ENCODE assay signal across 1 cellular context in the genomic region with DNA sequence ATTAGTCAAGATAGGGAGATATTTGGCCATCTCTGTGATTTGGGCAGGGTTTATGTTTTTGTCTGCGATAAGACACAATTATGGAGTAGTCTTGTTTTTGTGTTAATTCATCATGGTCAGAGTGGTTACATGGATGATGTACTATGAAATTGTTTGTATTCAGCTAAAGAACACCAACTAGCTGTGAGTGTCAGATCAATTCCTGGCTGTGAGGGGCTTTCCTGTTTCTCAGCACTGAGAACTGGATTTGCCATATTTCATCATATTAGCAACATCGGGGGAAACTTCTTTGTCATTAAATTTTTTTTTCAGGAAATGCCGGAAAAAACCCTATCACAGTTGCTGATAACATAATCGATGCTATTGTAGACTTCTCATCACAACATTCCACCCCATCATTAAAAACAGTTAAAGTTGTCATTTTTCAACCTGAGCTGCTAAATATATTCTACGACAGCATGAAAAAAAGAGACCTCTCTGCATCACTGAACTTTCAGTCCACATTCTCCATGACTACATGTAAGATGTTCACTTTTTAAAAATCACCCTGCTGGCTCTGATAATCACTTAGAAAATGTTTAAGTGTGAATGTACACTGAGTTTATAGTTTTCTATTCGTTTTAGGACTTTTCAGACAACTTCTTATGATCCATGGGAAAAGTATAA.
A peak's percentile ranks its signal among the peaks of the same experiment; 100 is the strongest.
TF ChIP-seq lines count a peak whose summit lies in the region.

No MANE protein-coding gene starts in this region.

TF ChIP-seq in GM12878, 131 proteins besides CTCF, POLR2A, EP300 and RAD21 (continued from another document and continues in another):
- TF ChIP-seq CHD2 (IDR thresholded peaks at IDR 0.05; ENCODE audit: borderline replicate concordance, low read depth, low read length), result no peak
- TF ChIP-seq NFIC (IDR thresholded peaks at IDR 0.05; ENCODE audit: low read depth, low read length), result peak; percentile 63; the same call in 1 of the 2 replicates
- TF ChIP-seq MTA3 (IDR thresholded peaks at IDR 0.05; ENCODE audit: borderline replicate concordance, low read length), result no peak
- no peak for TF ChIP-seq PML (IDR thresholded peaks at IDR 0.05; ENCODE audit: low read length)
- no peak for TF ChIP-seq MXI1 (IDR thresholded peaks at IDR 0.05; ENCODE audit: low read depth, low read length)
- TF ChIP-seq, protein P1, sequence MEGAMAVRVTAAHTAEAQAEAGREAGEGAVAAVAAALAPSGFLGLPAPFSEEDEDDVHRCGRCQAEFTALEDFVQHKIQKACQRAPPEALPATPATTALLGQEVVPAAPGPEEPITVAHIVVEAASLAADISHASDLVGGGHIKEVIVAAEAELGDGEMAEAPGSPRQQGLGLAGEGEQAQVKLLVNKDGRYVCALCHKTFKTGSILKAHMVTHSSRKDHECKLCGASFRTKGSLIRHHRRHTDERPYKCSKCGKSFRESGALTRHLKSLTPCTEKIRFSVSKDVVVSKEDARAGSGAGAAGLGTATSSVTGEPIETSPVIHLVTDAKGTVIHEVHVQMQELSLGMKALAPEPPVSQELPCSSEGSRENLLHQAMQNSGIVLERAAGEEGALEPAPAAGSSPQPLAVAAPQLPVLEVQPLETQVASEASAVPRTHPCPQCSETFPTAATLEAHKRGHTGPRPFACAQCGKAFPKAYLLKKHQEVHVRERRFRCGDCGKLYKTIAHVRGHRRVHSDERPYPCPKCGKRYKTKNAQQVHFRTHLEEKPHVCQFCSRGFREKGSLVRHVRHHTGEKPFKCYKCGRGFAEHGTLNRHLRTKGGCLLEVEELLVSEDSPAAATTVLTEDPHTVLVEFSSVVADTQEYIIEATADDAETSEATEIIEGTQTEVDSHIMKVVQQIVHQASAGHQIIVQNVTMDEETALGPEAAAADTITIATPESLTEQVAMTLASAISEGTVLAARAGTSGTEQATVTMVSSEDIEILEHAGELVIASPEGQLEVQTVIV (IDR thresholded peaks at IDR 0.05; ENCODE audit: borderline replicate concordance, partially characterized antibody), result no peak
- TF ChIP-seq CHD4 (IDR thresholded peaks at IDR 0.05), result no peak
- TF ChIP-seq, protein P2, sequence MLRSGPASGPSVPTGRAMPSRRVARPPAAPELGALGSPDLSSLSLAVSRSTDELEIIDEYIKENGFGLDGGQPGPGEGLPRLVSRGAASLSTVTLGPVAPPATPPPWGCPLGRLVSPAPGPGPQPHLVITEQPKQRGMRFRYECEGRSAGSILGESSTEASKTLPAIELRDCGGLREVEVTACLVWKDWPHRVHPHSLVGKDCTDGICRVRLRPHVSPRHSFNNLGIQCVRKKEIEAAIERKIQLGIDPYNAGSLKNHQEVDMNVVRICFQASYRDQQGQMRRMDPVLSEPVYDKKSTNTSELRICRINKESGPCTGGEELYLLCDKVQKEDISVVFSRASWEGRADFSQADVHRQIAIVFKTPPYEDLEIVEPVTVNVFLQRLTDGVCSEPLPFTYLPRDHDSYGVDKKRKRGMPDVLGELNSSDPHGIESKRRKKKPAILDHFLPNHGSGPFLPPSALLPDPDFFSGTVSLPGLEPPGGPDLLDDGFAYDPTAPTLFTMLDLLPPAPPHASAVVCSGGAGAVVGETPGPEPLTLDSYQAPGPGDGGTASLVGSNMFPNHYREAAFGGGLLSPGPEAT (IDR thresholded peaks at IDR 0.05; ENCODE audit: low read depth), result peak; percentile 78
- TF ChIP-seq, protein P3, sequence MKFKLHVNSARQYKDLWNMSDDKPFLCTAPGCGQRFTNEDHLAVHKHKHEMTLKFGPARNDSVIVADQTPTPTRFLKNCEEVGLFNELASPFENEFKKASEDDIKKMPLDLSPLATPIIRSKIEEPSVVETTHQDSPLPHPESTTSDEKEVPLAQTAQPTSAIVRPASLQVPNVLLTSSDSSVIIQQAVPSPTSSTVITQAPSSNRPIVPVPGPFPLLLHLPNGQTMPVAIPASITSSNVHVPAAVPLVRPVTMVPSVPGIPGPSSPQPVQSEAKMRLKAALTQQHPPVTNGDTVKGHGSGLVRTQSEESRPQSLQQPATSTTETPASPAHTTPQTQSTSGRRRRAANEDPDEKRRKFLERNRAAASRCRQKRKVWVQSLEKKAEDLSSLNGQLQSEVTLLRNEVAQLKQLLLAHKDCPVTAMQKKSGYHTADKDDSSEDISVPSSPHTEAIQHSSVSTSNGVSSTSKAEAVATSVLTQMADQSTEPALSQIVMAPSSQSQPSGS (IDR thresholded peaks at IDR 0.05; ENCODE audit: low read length), result 0 out of 2 replicates have a peak, but pooled peaks have one; percentile 28
- TF ChIP-seq SRF (IDR thresholded peaks at IDR 0.05; ENCODE audit: low read depth in 2 of 2, low read length in 2 of 2), result no peak
- no peak for TF ChIP-seq RCOR1 (conservative IDR thresholded peaks at IDR 0.05; ENCODE audit: low read depth, low read length)
- no peak for TF ChIP-seq SIX5 (IDR thresholded peaks at IDR 0.05; ENCODE audit: low read depth, low read length, severe bottlenecking)
- TF ChIP-seq ZNF217 (IDR thresholded peaks at IDR 0.05), result no peak
- no peak for TF ChIP-seq EZH2 (IDR thresholded peaks at IDR 0.05; ENCODE audit: borderline replicate concordance, control insufficient read depth, low read depth, low read length)
- TF ChIP-seq, protein P4, sequence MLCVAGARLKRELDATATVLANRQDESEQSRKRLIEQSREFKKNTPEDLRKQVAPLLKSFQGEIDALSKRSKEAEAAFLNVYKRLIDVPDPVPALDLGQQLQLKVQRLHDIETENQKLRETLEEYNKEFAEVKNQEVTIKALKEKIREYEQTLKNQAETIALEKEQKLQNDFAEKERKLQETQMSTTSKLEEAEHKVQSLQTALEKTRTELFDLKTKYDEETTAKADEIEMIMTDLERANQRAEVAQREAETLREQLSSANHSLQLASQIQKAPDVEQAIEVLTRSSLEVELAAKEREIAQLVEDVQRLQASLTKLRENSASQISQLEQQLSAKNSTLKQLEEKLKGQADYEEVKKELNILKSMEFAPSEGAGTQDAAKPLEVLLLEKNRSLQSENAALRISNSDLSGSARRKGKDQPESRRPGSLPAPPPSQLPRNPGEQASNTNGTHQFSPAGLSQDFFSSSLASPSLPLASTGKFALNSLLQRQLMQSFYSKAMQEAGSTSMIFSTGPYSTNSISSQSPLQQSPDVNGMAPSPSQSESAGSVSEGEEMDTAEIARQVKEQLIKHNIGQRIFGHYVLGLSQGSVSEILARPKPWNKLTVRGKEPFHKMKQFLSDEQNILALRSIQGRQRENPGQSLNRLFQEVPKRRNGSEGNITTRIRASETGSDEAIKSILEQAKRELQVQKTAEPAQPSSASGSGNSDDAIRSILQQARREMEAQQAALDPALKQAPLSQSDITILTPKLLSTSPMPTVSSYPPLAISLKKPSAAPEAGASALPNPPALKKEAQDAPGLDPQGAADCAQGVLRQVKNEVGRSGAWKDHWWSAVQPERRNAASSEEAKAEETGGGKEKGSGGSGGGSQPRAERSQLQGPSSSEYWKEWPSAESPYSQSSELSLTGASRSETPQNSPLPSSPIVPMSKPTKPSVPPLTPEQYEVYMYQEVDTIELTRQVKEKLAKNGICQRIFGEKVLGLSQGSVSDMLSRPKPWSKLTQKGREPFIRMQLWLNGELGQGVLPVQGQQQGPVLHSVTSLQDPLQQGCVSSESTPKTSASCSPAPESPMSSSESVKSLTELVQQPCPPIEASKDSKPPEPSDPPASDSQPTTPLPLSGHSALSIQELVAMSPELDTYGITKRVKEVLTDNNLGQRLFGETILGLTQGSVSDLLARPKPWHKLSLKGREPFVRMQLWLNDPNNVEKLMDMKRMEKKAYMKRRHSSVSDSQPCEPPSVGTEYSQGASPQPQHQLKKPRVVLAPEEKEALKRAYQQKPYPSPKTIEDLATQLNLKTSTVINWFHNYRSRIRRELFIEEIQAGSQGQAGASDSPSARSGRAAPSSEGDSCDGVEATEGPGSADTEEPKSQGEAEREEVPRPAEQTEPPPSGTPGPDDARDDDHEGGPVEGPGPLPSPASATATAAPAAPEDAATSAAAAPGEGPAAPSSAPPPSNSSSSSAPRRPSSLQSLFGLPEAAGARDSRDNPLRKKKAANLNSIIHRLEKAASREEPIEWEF (IDR thresholded peaks at IDR 0.05; ENCODE audit: insufficient replicate concordance, low read depth, low read length), result peak; percentile 64
- TF ChIP-seq, protein P5, sequence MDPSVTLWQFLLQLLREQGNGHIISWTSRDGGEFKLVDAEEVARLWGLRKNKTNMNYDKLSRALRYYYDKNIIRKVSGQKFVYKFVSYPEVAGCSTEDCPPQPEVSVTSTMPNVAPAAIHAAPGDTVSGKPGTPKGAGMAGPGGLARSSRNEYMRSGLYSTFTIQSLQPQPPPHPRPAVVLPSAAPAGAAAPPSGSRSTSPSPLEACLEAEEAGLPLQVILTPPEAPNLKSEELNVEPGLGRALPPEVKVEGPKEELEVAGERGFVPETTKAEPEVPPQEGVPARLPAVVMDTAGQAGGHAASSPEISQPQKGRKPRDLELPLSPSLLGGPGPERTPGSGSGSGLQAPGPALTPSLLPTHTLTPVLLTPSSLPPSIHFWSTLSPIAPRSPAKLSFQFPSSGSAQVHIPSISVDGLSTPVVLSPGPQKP (IDR thresholded peaks at IDR 0.05; ENCODE audit: low read depth, low read length), result no peak
- no peak for TF ChIP-seq SUZ12 (IDR thresholded peaks at IDR 0.05; ENCODE audit: unreplicated experiment)
- TF ChIP-seq HDAC6 (IDR thresholded peaks at IDR 0.05; ENCODE audit: unreplicated experiment), result no peak
- TF ChIP-seq BCL11A (IDR thresholded peaks at IDR 0.05; ENCODE audit: low read depth, low read length), result no peak
- TF ChIP-seq POLR2AphosphoS5 (IDR thresholded peaks at IDR 0.05; ENCODE audit: low read length), result no peak
- TF ChIP-seq IRF4 (IDR thresholded peaks at IDR 0.05; ENCODE audit: low read depth, low read length), result no peak
- TF ChIP-seq NR2C1 (IDR thresholded peaks at IDR 0.05), result no peak
- TF ChIP-seq LARP7 (IDR thresholded peaks at IDR 0.05), result no peak
- no peak for TF ChIP-seq SMC3 (IDR thresholded peaks at IDR 0.05; ENCODE audit: borderline replicate concordance, low read length)
- peak; percentile 25; the same call in 1 of the 2 replicates for TF ChIP-seq ATF7 (IDR thresholded peaks at IDR 0.05; ENCODE audit: low read depth)
- TF ChIP-seq ZNF207 (IDR thresholded peaks at IDR 0.05; ENCODE audit: borderline replicate concordance), result no peak
- TF ChIP-seq CEBPB (IDR thresholded peaks at IDR 0.05; ENCODE audit: borderline replicate concordance in 1 of 2, low read depth in 2 of 2, low read length in 2 of 2), result no peak; a peak in 1 of 4 replicates
- no peak for TF ChIP-seq FOXK2 (IDR thresholded peaks at IDR 0.05)
- TF ChIP-seq JUND (IDR thresholded peaks at IDR 0.05; ENCODE audit: low read depth, low read length), result no peak
- no peak for TF ChIP-seq HDAC2 (IDR thresholded peaks at IDR 0.05)
- TF ChIP-seq, protein P6, sequence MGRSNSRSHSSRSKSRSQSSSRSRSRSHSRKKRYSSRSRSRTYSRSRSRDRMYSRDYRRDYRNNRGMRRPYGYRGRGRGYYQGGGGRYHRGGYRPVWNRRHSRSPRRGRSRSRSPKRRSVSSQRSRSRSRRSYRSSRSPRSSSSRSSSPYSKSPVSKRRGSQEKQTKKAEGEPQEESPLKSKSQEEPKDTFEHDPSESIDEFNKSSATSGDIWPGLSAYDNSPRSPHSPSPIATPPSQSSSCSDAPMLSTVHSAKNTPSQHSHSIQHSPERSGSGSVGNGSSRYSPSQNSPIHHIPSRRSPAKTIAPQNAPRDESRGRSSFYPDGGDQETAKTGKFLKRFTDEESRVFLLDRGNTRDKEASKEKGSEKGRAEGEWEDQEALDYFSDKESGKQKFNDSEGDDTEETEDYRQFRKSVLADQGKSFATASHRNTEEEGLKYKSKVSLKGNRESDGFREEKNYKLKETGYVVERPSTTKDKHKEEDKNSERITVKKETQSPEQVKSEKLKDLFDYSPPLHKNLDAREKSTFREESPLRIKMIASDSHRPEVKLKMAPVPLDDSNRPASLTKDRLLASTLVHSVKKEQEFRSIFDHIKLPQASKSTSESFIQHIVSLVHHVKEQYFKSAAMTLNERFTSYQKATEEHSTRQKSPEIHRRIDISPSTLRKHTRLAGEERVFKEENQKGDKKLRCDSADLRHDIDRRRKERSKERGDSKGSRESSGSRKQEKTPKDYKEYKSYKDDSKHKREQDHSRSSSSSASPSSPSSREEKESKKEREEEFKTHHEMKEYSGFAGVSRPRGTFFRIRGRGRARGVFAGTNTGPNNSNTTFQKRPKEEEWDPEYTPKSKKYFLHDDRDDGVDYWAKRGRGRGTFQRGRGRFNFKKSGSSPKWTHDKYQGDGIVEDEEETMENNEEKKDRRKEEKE (IDR thresholded peaks at IDR 0.05), result no peak
- no peak for TF ChIP-seq POU2F2 (IDR thresholded peaks at IDR 0.05; ENCODE audit: borderline replicate concordance, low read depth, low read length)
- TF ChIP-seq RUNX3 (IDR thresholded peaks at IDR 0.05; ENCODE audit: low read length), result no peak; the same call in 1 of the 2 replicates
- TF ChIP-seq NBN (IDR thresholded peaks at IDR 0.05), result no peak
- no peak for TF ChIP-seq SMARCA5 (IDR thresholded peaks at IDR 0.05)
- no peak for TF ChIP-seq WRNIP1 (IDR thresholded peaks at IDR 0.05; ENCODE audit: borderline replicate concordance, low read depth, low read length)
- TF ChIP-seq, protein P7, sequence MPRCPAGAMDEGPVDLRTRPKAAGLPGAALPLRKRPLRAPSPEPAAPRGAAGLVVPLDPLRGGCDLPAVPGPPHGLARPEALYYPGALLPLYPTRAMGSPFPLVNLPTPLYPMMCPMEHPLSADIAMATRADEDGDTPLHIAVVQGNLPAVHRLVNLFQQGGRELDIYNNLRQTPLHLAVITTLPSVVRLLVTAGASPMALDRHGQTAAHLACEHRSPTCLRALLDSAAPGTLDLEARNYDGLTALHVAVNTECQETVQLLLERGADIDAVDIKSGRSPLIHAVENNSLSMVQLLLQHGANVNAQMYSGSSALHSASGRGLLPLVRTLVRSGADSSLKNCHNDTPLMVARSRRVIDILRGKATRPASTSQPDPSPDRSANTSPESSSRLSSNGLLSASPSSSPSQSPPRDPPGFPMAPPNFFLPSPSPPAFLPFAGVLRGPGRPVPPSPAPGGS (IDR thresholded peaks at IDR 0.05; ENCODE audit: borderline replicate concordance, insufficient read depth, low read depth, low read length, poor library complexity, severe bottlenecking), result peak; percentile 52
